9 cellular contexts compared by ENCODE assay signal in genomic region chr13:40983725-40984669, GRCh38. TPM values are rescaled to one million over a fixed set of nuclear protein-coding genes. Genes with fewer than 3 reads are reported as not detected.
DNase-seq lines count a peak whose midpoint lies in the region; ATAC-seq and TF ChIP-seq lines count a peak whose summit lies in the region.
"Had no signal": no experiment of that assay in that cellular context is flagged by ENCODE, and none has a peak within 500 bp of the region (broad histone marks: within the 10 kb centered on the region; RNA-seq: fewer than 3 reads in every experiment).

No MANE protein-coding gene starts in this region.

- peaks cover 29% of the 10 kb centered on the region for H3K36me3 ChIP-seq in DND-41 (ENCODE audit: insufficient read depth, low read length)
- H3K36me3 ChIP-seq in parathyroid adenoma (ENCODE audit: control insufficient read depth, insufficient read depth, low read length): no peaks in the 10 kb centered on the region

- DNase-seq in DND-41 (no peak), NCI-H774 (lab: John Stamatoyannopoulos, UW) (peak; percentile 15), dorsolateral prefrontal cortex (no peak), LoVo (ENCODE audit: low spot score) (no peak), retina (no peak), NCI-H526 treated with DMSO at 0.1 percent for 48 hours (lab: John Stamatoyannopoulos, UW) (no peak), GM19240 (ENCODE audit: insufficient read length, low spot score) (no peak)
- DNase-seq: left colon had no signal

- H3K9me3 ChIP-seq in DND-41 (ENCODE audit: insufficient read depth, low read length, severe bottlenecking): no peaks in the 10 kb centered on the region
- no peaks in the 10 kb centered on the region for H3K9me3 ChIP-seq in parathyroid adenoma (ENCODE audit: control insufficient read depth, low read length)

- no peak for TF ChIP-seq CTCF in DND-41 (IDR thresholded peaks at IDR 0.05; ENCODE audit: borderline replicate concordance, extremely low read depth, low read length, poor library complexity, severe bottlenecking)
- TF ChIP-seq CTCF in dorsolateral prefrontal cortex (IDR thresholded peaks at IDR 0.05 in 54 of 56, conservative IDR thresholded peaks at IDR 0.05 in 2 of 56; ENCODE audit: low read depth in 1 of 56, partially characterized antibody in 56 of 56): no peak
- TF ChIP-seq CTCF in parathyroid adenoma (IDR thresholded peaks at IDR 0.05): no peak

- H2AFZ ChIP-seq in DND-41 (ENCODE audit: low read depth, low read length): no peak overlapping the region
- H2AFZ ChIP-seq in parathyroid adenoma: no peak overlapping the region

- no peaks in the 10 kb centered on the region for H3K27me3 ChIP-seq in DND-41 (ENCODE audit: insufficient read depth, low read length, poor library complexity)
- no peaks in the 10 kb centered on the region for H3K27me3 ChIP-seq in dorsolateral prefrontal cortex
- H3K27me3 ChIP-seq in parathyroid adenoma (ENCODE audit: control insufficient read depth, insufficient read depth, low read length): no peaks in the 10 kb centered on the region

- H3K4me1 ChIP-seq in DND-41 (ENCODE audit: insufficient read depth, low read length) (peaks cover 96% of the 10 kb centered on the region), parathyroid adenoma (peaks cover 8% of the 10 kb centered on the region)

- ATAC-seq in DND-41 (ENCODE audit: insufficient read depth, low read depth): no peak

- H3K4me3 ChIP-seq in DND-41 (ENCODE audit: low read depth in 1 of 2, low read length in 2 of 2) (peak overlapping the region; percentile 18 to 53; a peak in 3 of 4 replicates), dorsolateral prefrontal cortex (peak overlapping the region in 46 of 59 donors; percentile 0 to 63 (median 35)), parathyroid adenoma (ENCODE audit: low read depth, low read length) (peak overlapping the region; percentile 23)

- intact Hi-C loops in dorsolateral prefrontal cortex (cut with DNase I): loop anchor here (5.0 to 10.0 kb wide), 2 partner anchors 78 to 209 kb away; partner anchors contain the start of genes MRPS31 (in 1 of the 2) and WBP4 (in 1 of the 2)

- peaks cover 14% of the 10 kb centered on the region; the same call in 1 of the 2 replicates for H4K20me1 ChIP-seq in DND-41 (ENCODE audit: insufficient read depth, low read length)

- peak overlapping the region; percentile 94 for H3K27ac ChIP-seq in DND-41 (ENCODE audit: low read length)
- H3K27ac ChIP-seq in dorsolateral prefrontal cortex: peak overlapping the region; percentile 22 to 92 (median 80)
- H3K27ac ChIP-seq in parathyroid adenoma: peak overlapping the region; percentile 80

- H3K79me2 ChIP-seq in DND-41 (ENCODE audit: insufficient read depth, low read length) (peaks cover 99% of the 10 kb centered on the region), parathyroid adenoma (peaks cover 3% of the 10 kb centered on the region)

- H3K9ac ChIP-seq in DND-41 (ENCODE audit: low read depth, low read length): peak overlapping the region; percentile 73
- H3K9ac ChIP-seq in parathyroid adenoma: no peak overlapping the region

- H3K4me2 ChIP-seq in DND-41 (ENCODE audit: insufficient read depth, low read length) (peak overlapping the region; percentile 75), parathyroid adenoma (ENCODE audit: low read length) (peak overlapping the region; percentile 60)

RNA-seq across cellular contexts. Expression of gene ELF1, which starts 35.1 kb away (rescaled TPM):
- total RNA-seq in dorsolateral prefrontal cortex: 10 to 100 TPM in 119 of 120 experiments, 1 to 10 TPM in 1; 9.7 to 41.8 (median 20.2) TPM
